ENCODE assay signal across 1 cellular context in the genomic region with DNA sequence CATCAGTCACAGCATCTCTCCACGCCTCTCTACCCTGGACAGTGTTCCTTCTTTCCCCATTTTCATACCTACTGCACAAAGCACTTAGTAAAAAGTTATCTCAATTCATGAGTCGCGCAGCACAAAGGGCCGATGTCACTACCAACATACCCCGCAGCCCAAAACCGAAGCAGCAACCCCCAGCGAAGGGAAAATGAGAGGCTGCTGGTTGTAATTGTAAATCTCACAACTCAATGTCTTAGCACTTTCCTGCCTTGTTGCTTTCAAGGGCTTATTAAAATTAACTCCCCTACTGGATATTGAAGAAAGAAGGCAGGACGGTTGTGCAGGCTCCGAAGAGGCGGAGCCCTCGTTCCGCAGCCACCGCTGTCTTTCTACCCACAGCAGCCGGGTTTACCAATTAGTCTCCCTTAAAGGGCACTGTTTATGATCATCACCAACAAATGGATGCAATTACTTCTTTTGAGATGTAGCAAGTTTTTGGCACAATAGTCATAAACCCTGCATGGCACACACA.
TF ChIP-seq lines count a peak whose summit lies in the region.

No MANE protein-coding gene starts in this region.

TF ChIP-seq in IMR-90, 13 proteins besides CTCF, POLR2A, EP300 and RAD21:
- no peak for TF ChIP-seq MAZ (IDR thresholded peaks at IDR 0.05; ENCODE audit: borderline replicate concordance, low read depth, low read length)
- TF ChIP-seq NFE2L2 (IDR thresholded peaks at IDR 0.05; ENCODE audit: low read depth, low read length), result no peak
- no peak for TF ChIP-seq MXI1 (IDR thresholded peaks at IDR 0.05; ENCODE audit: borderline replicate concordance, low read depth, low read length)
- TF ChIP-seq CHD1 (IDR thresholded peaks at IDR 0.05; ENCODE audit: low read depth, low read length), result no peak
- TF ChIP-seq SMC3 (IDR thresholded peaks at IDR 0.05; ENCODE audit: low read depth, low read length), result no peak
- TF ChIP-seq, protein P1, sequence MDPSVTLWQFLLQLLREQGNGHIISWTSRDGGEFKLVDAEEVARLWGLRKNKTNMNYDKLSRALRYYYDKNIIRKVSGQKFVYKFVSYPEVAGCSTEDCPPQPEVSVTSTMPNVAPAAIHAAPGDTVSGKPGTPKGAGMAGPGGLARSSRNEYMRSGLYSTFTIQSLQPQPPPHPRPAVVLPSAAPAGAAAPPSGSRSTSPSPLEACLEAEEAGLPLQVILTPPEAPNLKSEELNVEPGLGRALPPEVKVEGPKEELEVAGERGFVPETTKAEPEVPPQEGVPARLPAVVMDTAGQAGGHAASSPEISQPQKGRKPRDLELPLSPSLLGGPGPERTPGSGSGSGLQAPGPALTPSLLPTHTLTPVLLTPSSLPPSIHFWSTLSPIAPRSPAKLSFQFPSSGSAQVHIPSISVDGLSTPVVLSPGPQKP (IDR thresholded peaks at IDR 0.05; ENCODE audit: borderline replicate concordance, low read depth, low read length), result no peak
- TF ChIP-seq BHLHE40 (IDR thresholded peaks at IDR 0.05; ENCODE audit: low read depth, low read length), result no peak
- TF ChIP-seq MAFK (IDR thresholded peaks at IDR 0.05; ENCODE audit: low read depth, low read length), result no peak
- no peak for TF ChIP-seq CEBPB (IDR thresholded peaks at IDR 0.05; ENCODE audit: low read depth, low read length)
- TF ChIP-seq RFX5 (IDR thresholded peaks at IDR 0.05; ENCODE audit: low read depth, low read length), result no peak
- TF ChIP-seq, protein P2, sequence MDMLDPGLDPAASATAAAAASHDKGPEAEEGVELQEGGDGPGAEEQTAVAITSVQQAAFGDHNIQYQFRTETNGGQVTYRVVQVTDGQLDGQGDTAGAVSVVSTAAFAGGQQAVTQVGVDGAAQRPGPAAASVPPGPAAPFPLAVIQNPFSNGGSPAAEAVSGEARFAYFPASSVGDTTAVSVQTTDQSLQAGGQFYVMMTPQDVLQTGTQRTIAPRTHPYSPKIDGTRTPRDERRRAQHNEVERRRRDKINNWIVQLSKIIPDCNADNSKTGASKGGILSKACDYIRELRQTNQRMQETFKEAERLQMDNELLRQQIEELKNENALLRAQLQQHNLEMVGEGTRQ (IDR thresholded peaks at IDR 0.05; ENCODE audit: low read depth, low read length), result no peak
- no peak for TF ChIP-seq RCOR1 (IDR thresholded peaks at IDR 0.05; ENCODE audit: insufficient replicate concordance, low read length)
- no peak for TF ChIP-seq FOS (IDR thresholded peaks at IDR 0.05; ENCODE audit: low read depth, low read length)
